ENCODE assay signal across 19 cellular contexts in the genomic region with DNA sequence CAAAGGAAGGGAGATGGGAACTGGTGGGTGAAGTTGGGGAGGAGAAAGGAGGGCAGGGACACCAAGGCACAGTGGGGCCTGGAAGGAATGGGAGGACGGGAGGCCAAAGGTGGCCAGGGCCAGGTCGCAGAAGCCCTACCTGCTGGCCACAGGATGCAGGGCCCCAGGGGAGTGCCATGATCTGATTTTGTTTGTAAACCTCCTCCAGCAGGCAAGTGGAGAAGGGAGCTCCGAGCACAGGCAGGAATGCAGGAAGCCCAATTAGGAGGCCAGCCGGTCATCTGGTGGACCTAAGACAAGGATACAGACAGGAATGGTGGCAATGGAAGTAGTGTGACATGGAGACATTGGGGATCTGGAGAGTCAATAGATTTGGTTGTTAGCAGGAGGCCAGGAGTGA.
DNase-seq lines count a peak whose midpoint lies in the region; ATAC-seq and TF ChIP-seq lines count a peak whose summit lies in the region.
"Had no signal": no experiment of that assay in that cellular context is flagged by ENCODE, and none has a peak within 500 bp of the region (broad histone marks: within the 10 kb centered on the region; RNA-seq: fewer than 3 reads in every experiment).

No MANE protein-coding gene starts in this region.

- peaks cover 63% of the 10 kb centered on the region for H3K27me3 Mint-ChIP-seq in dendritic cell treated with granulocyte-macrophage colony-stimulating factor and Interleukin-4, amounts not matched to agents 40 ng/mL and 50 ng/mL, for 4 days

- no peaks in the 10 kb centered on the region for H3K36me3 ChIP-seq in IMR-90 (ENCODE audit: control insufficient read depth, insufficient read depth, low read length)
- no peaks in the 10 kb centered on the region for H3K36me3 ChIP-seq in neuronal stem cell (replicated peaks in 1 of 2; ENCODE audit: control insufficient read depth in 2 of 2, insufficient read depth in 2 of 2, low read length in 2 of 2)
- H3K36me3 ChIP-seq: BE2C had no signal

- peak overlapping the region; percentile 20; the same call in 1 of the 3 replicates for H2BK15ac ChIP-seq in IMR-90 (ENCODE audit: low read depth, low read length)
- H2BK15ac ChIP-seq in neuronal stem cell (ENCODE audit: low read length), result peak overlapping the region; percentile 39

- no peak overlapping the region for H2BK120ac ChIP-seq in IMR-90 (ENCODE audit: low read depth, low read length)
- no peak overlapping the region for H2BK120ac ChIP-seq in neuronal stem cell (ENCODE audit: low read depth, low read length)

- TF ChIP-seq RAD21 in IMR-90 (IDR thresholded peaks at IDR 0.05; ENCODE audit: low read length), result no peak

- H2AK5ac ChIP-seq in IMR-90 (ENCODE audit: low read depth, low read length) (peak overlapping the region; percentile 62; the same call in 1 of the 2 replicates), neuronal stem cell (ENCODE audit: low read depth, low read length) (peak overlapping the region; percentile 4)

- H3K4me1 ChIP-seq in IMR-90 (ENCODE audit: control insufficient read depth, insufficient read depth, low read length) (peaks cover 18% of the 10 kb centered on the region), neuronal stem cell (ENCODE audit: control insufficient read depth in 2 of 2, insufficient read depth in 1 of 2, low read depth in 1 of 2, low read length in 2 of 2) (peaks cover 20% of the 10 kb centered on the region in 2 donors)

- H3K4me3 ChIP-seq in IMR-90 (ENCODE audit: insufficient read depth, low read depth, low read length) (no peak overlapping the region), neuronal stem cell (ENCODE audit: low read length in 2 of 2) (no peak overlapping the region)
- H3K4me3 ChIP-seq: GM23248, PC-9 had no signal

- 85% methylated on average over 3 of the region's 4 CpGs; no CpG with 5 or more reads in 1 of the 2 experiments for WGBS in IMR-90 (ENCODE audit: extremely low coverage in 2 of 2, insufficient read length in 1 of 2), 2 experiments
- no CpG with 5 or more reads among the region's 4 CpGs for WGBS in neuronal stem cell (ENCODE audit: extremely low coverage in 2 of 2, insufficient read length in 2 of 2, insufficient replicate concordance in 1 of 2), 2 donors

- no peak overlapping the region for H3K4me2 ChIP-seq in IMR-90 (ENCODE audit: low read depth, low read length)
- H3K4me2 ChIP-seq in neuronal stem cell (ENCODE audit: insufficient read depth, low read length, poor library complexity, severe bottlenecking), result no peak overlapping the region
- H3K4me2 ChIP-seq: PC-9 had no signal

- ATAC-seq in IMR-90 (ENCODE audit: low read depth) (no peak), HG02970 (IDR thresholded peaks at IDR 0.05; ENCODE audit: low FRiP score, unreplicated experiment) (no peak), GM18517 (IDR thresholded peaks at IDR 0.05; ENCODE audit: unreplicated experiment) (no peak)
- ATAC-seq: HCT116, SK-N-SH treated with all-trans-retinoic acid at 6 μM for 48 hours had no signal

- no peak overlapping the region for H2AK9ac ChIP-seq in IMR-90 (replicated peaks; ENCODE audit: low read depth, low read length, poor library complexity)

- no peak overlapping the region for H3K4ac ChIP-seq in IMR-90 (ENCODE audit: low read depth, low read length)
- no peak overlapping the region for H3K4ac ChIP-seq in neuronal stem cell (ENCODE audit: low read length)

- H2AFZ ChIP-seq in IMR-90 (replicated peaks; ENCODE audit: low read length, poor library complexity) (no peak overlapping the region), neuronal stem cell (ENCODE audit: low read length) (no peak overlapping the region)
- H2AFZ ChIP-seq: GM23248, PC-9 had no signal

- POLR2A ChIA-PET in IMR-90 (lab: Charles Lee; ENCODE audit: unreplicated experiment), result no interaction called here

- H3K79me1 ChIP-seq in IMR-90 (ENCODE audit: low read depth in 1 of 2, low read length in 2 of 2) (no peaks in the 10 kb centered on the region), neuronal stem cell (ENCODE audit: low read depth, low read length) (no peaks in the 10 kb centered on the region)

- H3K9ac ChIP-seq in IMR-90 (ENCODE audit: low read depth, low read length) (no peak overlapping the region), neuronal stem cell (ENCODE audit: low read depth, low read length, poor library complexity) (no peak overlapping the region)

- H3K9me1 ChIP-seq in IMR-90 (ENCODE audit: insufficient read depth, low read length), result peaks cover 4% of the 10 kb centered on the region; the same call in 1 of the 2 replicates

- H3K4me1 Mint-ChIP-seq in dendritic cell treated with granulocyte-macrophage colony-stimulating factor and Interleukin-4, amounts not matched to agents 40 ng/mL and 50 ng/mL, for 4 days (ENCODE audit: low read depth), result peaks cover 40% of the 10 kb centered on the region

- H3K27me3 ChIP-seq in IMR-90 (ENCODE audit: control insufficient read depth, insufficient read depth, low read length), result no peaks in the 10 kb centered on the region
- H3K27me3 ChIP-seq in neuronal stem cell (ENCODE audit: control insufficient read depth in 3 of 3, insufficient read depth in 3 of 3, low read depth in 1 of 3, low read length in 3 of 3), result no peaks in the 10 kb centered on the region
- H3K27me3 ChIP-seq: BE2C had no signal

- H2BK20ac ChIP-seq in IMR-90 (ENCODE audit: low read depth, low read length), result no peak overlapping the region

- no peaks in the 10 kb centered on the region for H3K9me3 Mint-ChIP-seq in dendritic cell treated with granulocyte-macrophage colony-stimulating factor and Interleukin-4, amounts not matched to agents 40 ng/mL and 50 ng/mL, for 4 days

- TF ChIP-seq POLR2A in IMR-90 (IDR thresholded peaks at IDR 0.05; ENCODE audit: low read depth, low read length), result no peak

- H4K8ac ChIP-seq in IMR-90 (ENCODE audit: low read depth in 2 of 2, low read length in 2 of 2) (no peak overlapping the region), neuronal stem cell (ENCODE audit: low read depth, low read length) (no peak overlapping the region)

- no peak for TF ChIP-seq CTCF in IMR-90 (conservative IDR thresholded peaks at IDR 0.05; ENCODE audit: low read depth, low read length)

- no peak overlapping the region for H3K4me3 Mint-ChIP-seq in dendritic cell treated with granulocyte-macrophage colony-stimulating factor and Interleukin-4, amounts not matched to agents 40 ng/mL and 50 ng/mL, for 4 days

- CTCF ChIA-PET in IMR-90 (lab: Yijun Ruan, JAX), result no interaction called here

- no peaks in the 10 kb centered on the region for H3K9me3 ChIP-seq in IMR-90 (ENCODE audit: control insufficient read depth, insufficient read depth, low read length)
- no peaks in the 10 kb centered on the region for H3K9me3 ChIP-seq in neuronal stem cell (replicated peaks in 1 of 2; ENCODE audit: control insufficient read depth in 2 of 2, insufficient read depth in 1 of 2, low read depth in 1 of 2, low read length in 2 of 2)
- H3K9me3 ChIP-seq: BE2C had no signal

- H4K91ac ChIP-seq in IMR-90 (ENCODE audit: insufficient read depth, low read depth, low read length), result no peak overlapping the region
- no peak overlapping the region for H4K91ac ChIP-seq in neuronal stem cell (ENCODE audit: low read depth, low read length, poor library complexity)

- intact Hi-C loops in IMR-90 (cut with micrococcal nuclease), result no loop called here
- intact Hi-C loops in dendritic cell treated with granulocyte-macrophage colony-stimulating factor and Interleukin-4, amounts not matched to agents 40 ng/mL and 50 ng/mL, for 4 days (cut with micrococcal nuclease), result no loop called here

- no peak for DNase-seq in IMR-90
- DNase-seq in neuronal stem cell (ENCODE audit: low spot score), result no peak
- no peak for DNase-seq in UCSD-AML1 (lab: John Stamatoyannopoulos, UW; ENCODE audit: unreplicated experiment)
- no peak for DNase-seq in central memory CD4-positive, alpha-beta T cell
- DNase-seq: BE2C, EL, GM23248, Kasumi-1, NCI-H1417, NCI-H1694 treated with DMSO at 0.1 percent for 48 hours, NCI-H2081 treated with DMSO at 0.1 percent for 48 hours, NCI-H2171 treated with DMSO at 0.1 percent for 48 hours, NCI-H526 had no signal

- peak overlapping the region; percentile 17 for H2BK12ac ChIP-seq in neuronal stem cell (ENCODE audit: low read length)

- H3K27ac Mint-ChIP-seq in dendritic cell treated with granulocyte-macrophage colony-stimulating factor and Interleukin-4, amounts not matched to agents 40 ng/mL and 50 ng/mL, for 4 days, result peak overlapping the region; percentile 80

- no peak overlapping the region for H3K18ac ChIP-seq in IMR-90 (ENCODE audit: low read depth, low read length)
- H3K18ac ChIP-seq in neuronal stem cell (ENCODE audit: low read length), result peak overlapping the region; percentile 17

- in situ Hi-C loops in IMR-90 (cut with MboI; ENCODE audit: low sequenced_read_pairs), result no loop called here

- no peaks in the 10 kb centered on the region for H4K20me1 ChIP-seq in IMR-90 (ENCODE audit: insufficient read depth, low read length)

- no peak overlapping the region for H3K23ac ChIP-seq in IMR-90 (ENCODE audit: low read depth, low read length)
- H3K23ac ChIP-seq in neuronal stem cell (ENCODE audit: low read depth, low read length, poor library complexity), result no peak overlapping the region

- no peaks in the 10 kb centered on the region for H3K36me3 Mint-ChIP-seq in dendritic cell treated with granulocyte-macrophage colony-stimulating factor and Interleukin-4, amounts not matched to agents 40 ng/mL and 50 ng/mL, for 4 days (ENCODE audit: low read depth)

- no peak overlapping the region for H4K5ac ChIP-seq in IMR-90 (ENCODE audit: low read depth, low read length)

- H3K14ac ChIP-seq in IMR-90 (replicated peaks; ENCODE audit: low read depth, low read length), result no peak overlapping the region
- no peak overlapping the region for H3K14ac ChIP-seq in neuronal stem cell (ENCODE audit: low read length)

- H3K27ac ChIP-seq in IMR-90 (ENCODE audit: insufficient read depth, low read length) (no peak overlapping the region), neuronal stem cell (replicated peaks; ENCODE audit: low read length) (no peak overlapping the region)
- H3K27ac ChIP-seq: GM23248, PC-9 had no signal

- no peak overlapping the region for H2BK5ac ChIP-seq in IMR-90 (ENCODE audit: low read depth, low read length, poor library complexity, severe bottlenecking)
- no peak overlapping the region for H2BK5ac ChIP-seq in neuronal stem cell (ENCODE audit: low read length)

- BruUV-seq in IMR-90 (replicated peaks; lab: Mats Ljungman, UMichigan), result no TSS peak

- no peak overlapping the region for H3K56ac ChIP-seq in IMR-90 (ENCODE audit: extremely low read depth, insufficient read depth, low read length)

- dilution Hi-C loops in IMR-90 (cut with HindIII; ENCODE audit: low sequenced_read_pairs, unreplicated experiment), result no loop called here

TF ChIP-seq in IMR-90, 13 proteins besides CTCF, POLR2A, EP300 and RAD21 (continues in another document):
- no peak for TF ChIP-seq BHLHE40 (IDR thresholded peaks at IDR 0.05; ENCODE audit: low read depth, low read length)
- TF ChIP-seq MXI1 (IDR thresholded peaks at IDR 0.05; ENCODE audit: borderline replicate concordance, low read depth, low read length), result no peak
